In genomic region chr3:143070977-143071551, GRCh38 we compare ENCODE assay signal across 11 cellular contexts. TPM values are rescaled to one million over a fixed set of nuclear protein-coding genes. Genes with fewer than 3 reads are reported as not detected.
DNase-seq lines count a peak whose midpoint lies in the region; ATAC-seq, FAIRE-seq and TF ChIP-seq lines count a peak whose summit lies in the region.
"Had no signal": no experiment of that assay in that cellular context is flagged by ENCODE, and none has a peak within 500 bp of the region (broad histone marks: within the 10 kb centered on the region; RNA-seq: fewer than 3 reads in every experiment).

No MANE protein-coding gene starts in this region.

- no peaks in the 10 kb centered on the region for H3K9me3 Mint-ChIP-seq in chondrocyte (ENCODE audit: low read depth)

- peak; percentile 97 for DNase-seq in AG10803 (ENCODE audit: low read depth)
- no peak for DNase-seq in chondrocyte (ENCODE audit: low spot score)
- DNase-seq in keratinocyte (ENCODE audit: low read depth, low spot score), result no peak
- DNase-seq in KBM-7, result no peak
- DNase-seq: NCI-H1048 had no signal

- H3K4me1 ChIP-seq in HUES6 (ENCODE audit: control insufficient read depth, insufficient read depth, low read length) (peaks cover 50% of the 10 kb centered on the region), keratinocyte (ENCODE audit: control insufficient read depth, extremely low read depth, insufficient read depth, low read length) (peaks cover 15% of the 10 kb centered on the region)

- no peaks in the 10 kb centered on the region for H3K9me3 ChIP-seq in HUES6 (ENCODE audit: control insufficient read depth, insufficient read depth, low read depth, low read length)
- no peaks in the 10 kb centered on the region for H3K9me3 ChIP-seq in keratinocyte (ENCODE audit: control insufficient read depth, low read depth, low read length)

- H3K4me3 Mint-ChIP-seq in chondrocyte (ENCODE audit: unreplicated experiment), result no peak overlapping the region
- H3K4me3 Mint-ChIP-seq: CD14-positive monocyte, neural crest cell had no signal

- H3K27ac ChIP-seq in HUES6 (ENCODE audit: low read depth, low read length) (peak overlapping the region; percentile 84; the same call in 1 of the 2 replicates), keratinocyte (ENCODE audit: control insufficient read depth, insufficient read depth, low read length) (peak overlapping the region; percentile 23)

- no peaks in the 10 kb centered on the region for H3K36me3 ChIP-seq in HUES6 (ENCODE audit: control insufficient read depth, insufficient read depth, low read length)
- no peaks in the 10 kb centered on the region for H3K36me3 ChIP-seq in keratinocyte (ENCODE audit: control insufficient read depth in 2 of 2, extremely low read depth in 1 of 2, insufficient read depth in 2 of 2, low read length in 2 of 2)

- no peaks in the 10 kb centered on the region for H3K79me2 ChIP-seq in keratinocyte (ENCODE audit: control insufficient read depth, insufficient read depth, low read length)

- peak overlapping the region; percentile 23 for H3K4me2 ChIP-seq in keratinocyte (ENCODE audit: control insufficient read depth, extremely low read depth, insufficient read depth, low read depth, low read length)

- H3K27ac Mint-ChIP-seq in chondrocyte (ENCODE audit: unreplicated experiment), result peak overlapping the region; percentile 84
- H3K27ac Mint-ChIP-seq: CD14-positive monocyte had no signal

- H3K4me1 Mint-ChIP-seq in chondrocyte (ENCODE audit: low read depth), result peaks cover 30% of the 10 kb centered on the region
- H3K4me1 Mint-ChIP-seq: CD14-positive monocyte had no signal

- no peaks in the 10 kb centered on the region for H3K36me3 Mint-ChIP-seq in chondrocyte (ENCODE audit: low read depth)
- H3K36me3 Mint-ChIP-seq: CD14-positive monocyte had no signal

- H3K9me1 ChIP-seq in keratinocyte (ENCODE audit: control insufficient read depth, extremely low read depth, insufficient read depth, low read length), result no peaks in the 10 kb centered on the region

- TF ChIP-seq CTCF in AG10803 (conservative IDR thresholded peaks at IDR 0.05; ENCODE audit: low read length), result peak; percentile 25
- peak; percentile 62 for TF ChIP-seq CTCF in chondrocyte (IDR thresholded peaks at IDR 0.05)
- TF ChIP-seq CTCF in keratinocyte (optimal IDR thresholded peaks at IDR 0.05 in 1 of 3, IDR thresholded peaks at IDR 0.05 in 1 of 3, conservative IDR thresholded peaks at IDR 0.05 in 1 of 3; ENCODE audit: extremely low read depth in 1 of 3, insufficient read depth in 2 of 3, low read length in 3 of 3), result peak in 2 of 3 experiments; percentile 10 to 17

- peak overlapping the region; percentile 40 for H2AFZ ChIP-seq in keratinocyte (ENCODE audit: control insufficient read depth, low read length)

- no peaks in the 10 kb centered on the region for H3K27me3 Mint-ChIP-seq in chondrocyte (ENCODE audit: low read depth)

- H4K20me1 ChIP-seq in keratinocyte (ENCODE audit: control insufficient read depth, extremely low read depth, insufficient read depth, low read length), result no peaks in the 10 kb centered on the region

- no peaks in the 10 kb centered on the region for H3K27me3 ChIP-seq in HUES6 (ENCODE audit: control insufficient read depth, insufficient read depth, low read length)
- no peaks in the 10 kb centered on the region for H3K27me3 ChIP-seq in keratinocyte (ENCODE audit: control insufficient read depth, extremely low read depth, insufficient read depth, low read length)

- FAIRE-seq in keratinocyte (lab: Jason Lieb, UNC), result peak; percentile 60

- H3K4me3 ChIP-seq in AG10803 (ENCODE audit: low read length) (no peak overlapping the region), HUES6 (ENCODE audit: low read depth, low read length) (peak overlapping the region; percentile 42; the same call in 1 of the 2 replicates), keratinocyte (ENCODE audit: control insufficient read depth in 2 of 3, extremely low read depth in 1 of 3, insufficient read depth in 2 of 3, low read depth in 1 of 3, low read length in 3 of 3) (no peak overlapping the region)

- no peak for ATAC-seq in GM21526 (IDR thresholded peaks at IDR 0.05; ENCODE audit: low FRiP score, unreplicated experiment)
- ATAC-seq in GM21528 (IDR thresholded peaks at IDR 0.05; ENCODE audit: low FRiP score, unreplicated experiment), result no peak
- ATAC-seq in HG02852 (IDR thresholded peaks at IDR 0.05; ENCODE audit: unreplicated experiment), result no peak

- H3K9ac ChIP-seq in HUES6 (ENCODE audit: low read length), result peak overlapping the region; percentile 93
- H3K9ac ChIP-seq in keratinocyte (ENCODE audit: control insufficient read depth, extremely low read depth, insufficient read depth, low read length), result no peak overlapping the region

- in situ Hi-C loops in KBM-7 (cut with MboI; ENCODE audit: low pct_unique_long_range_greater_than_20kb, low sequenced_read_pairs), result no loop called here

- dilution Hi-C loops in keratinocyte (cut with MboI; ENCODE audit: extremely low pct_ligation_motif_present, low sequenced_read_pairs), result no loop called here

RNA-seq across cellular contexts. Expression of gene CHST2, which starts 48.5 kb away (rescaled TPM):
- total RNA-seq in chondrocyte, result 8.7 to 23.1 TPM (median 23.1 TPM) in 3 replicates
- polyA plus RNA-seq in keratinocyte, result 1.6 to 3.5 TPM (median 1.8 TPM) in 3 replicates
- 2.8 TPM for polyA plus RNA-seq in keratinocyte (2011; ENCODE audit: low read depth)
- polyA plus RNA-seq in keratinocyte (2011; cell fraction: cytosol; rRNA removed), result 2.2 and 3.7 TPM in 2 replicates
- polyA plus RNA-seq in keratinocyte (2011; cell fraction: nucleus; rRNA removed), result 4.2 and 6.8 TPM in 2 replicates
- polyA plus RNA-seq in keratinocyte (2012; ENCODE audit: low replicate concordance), result 3.4 and 11.5 TPM in 2 replicates
- 1.2 to 2.4 TPM (median 1.7 TPM) in 3 replicates for polyA minus RNA-seq in keratinocyte
- 9.0 TPM for polyA minus RNA-seq in keratinocyte (2011; cell fraction: cytosol; rRNA and poly(A)+ RNA removed)
- polyA minus RNA-seq in keratinocyte (2011; cell fraction: nucleus; rRNA and poly(A)+ RNA removed), result 6.3 and 7.5 TPM in 2 replicates
